9 cellular contexts compared by ENCODE assay signal in the genomic region with DNA sequence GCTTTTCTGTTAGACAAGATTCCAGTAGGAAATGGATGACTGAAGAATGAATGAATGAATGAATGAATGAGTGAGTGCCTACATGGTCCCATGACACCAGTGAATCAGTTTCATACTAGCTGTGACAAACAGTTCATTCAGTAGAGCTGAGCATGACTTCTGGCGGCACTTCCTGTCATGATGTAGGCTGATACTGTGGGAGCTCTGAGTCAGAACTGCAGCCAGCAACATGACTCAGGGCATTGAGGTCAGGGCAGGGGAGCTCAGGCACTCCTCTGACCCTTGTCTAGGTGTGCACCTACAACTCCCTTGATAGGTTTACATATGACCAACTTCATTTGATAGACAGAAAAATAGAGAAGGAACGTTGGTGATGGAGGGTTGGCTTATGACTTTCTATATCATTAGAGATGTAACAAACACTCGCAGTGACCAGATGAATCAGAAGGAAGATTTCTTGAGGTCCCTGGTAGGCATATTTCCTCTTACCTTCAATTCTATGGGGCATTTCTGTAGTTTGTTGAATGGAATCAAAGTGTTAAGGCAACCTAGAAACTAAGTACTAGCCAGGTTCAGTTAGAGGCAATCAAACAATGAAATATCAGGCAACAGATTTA.
DNase-seq lines count a peak whose midpoint lies in the region; ATAC-seq and TF ChIP-seq lines count a peak whose summit lies in the region.
"Had no signal": no experiment of that assay in that cellular context is flagged by ENCODE, and none has a peak within 500 bp of the region (broad histone marks: within the 10 kb centered on the region; RNA-seq: fewer than 3 reads in every experiment).

No MANE protein-coding gene starts in this region.

- no peaks in the 10 kb centered on the region for H3K9me3 ChIP-seq in lung (ENCODE audit: control insufficient read depth in 2 of 2, insufficient read depth in 1 of 2, low read length in 1 of 2)
- H3K9me3 ChIP-seq: BLaER1 had no signal

- peaks cover 4 to 12% of the 10 kb centered on the region in 2 donors for H3K4me1 Mint-ChIP-seq in stimulated activated naive B cell treated with anti-CD40 and anti-IgM and Interleukin-4, amounts not matched to agents 10 μg/mL and 1 μg/mL and 100 μg/mL, for 72 hours

- no peak overlapping the region for H3K4me3 Mint-ChIP-seq in stimulated activated naive B cell treated with anti-CD40 and anti-IgM and Interleukin-4, amounts not matched to agents 10 μg/mL and 1 μg/mL and 100 μg/mL, for 72 hours

- H3K27ac ChIP-seq in lung (ENCODE audit: low read depth in 1 of 2, low read length in 1 of 2) = peak overlapping the region in 1 of 2 donors; percentile 64
- H3K27ac ChIP-seq: BLaER1 had no signal

- 61 to 67% methylated on average over 3 of the region's 3 CpGs for WGBS in lung, 2 donors

- peaks cover 0 to 12% of the 10 kb centered on the region in 2 donors for H3K4me1 ChIP-seq in lung (ENCODE audit: control insufficient read depth in 2 of 2, insufficient read depth in 2 of 2, low read length in 2 of 2)
- H3K4me1 ChIP-seq: BLaER1 had no signal

- peak overlapping the region; percentile 9 for H3K27ac Mint-ChIP-seq in stimulated activated naive B cell treated with anti-CD40 and anti-IgM and Interleukin-4, amounts not matched to agents 10 μg/mL and 1 μg/mL and 100 μg/mL, for 72 hours

- H3K27me3 Mint-ChIP-seq in stimulated activated naive B cell treated with anti-CD40 and anti-IgM and Interleukin-4, amounts not matched to agents 10 μg/mL and 1 μg/mL and 100 μg/mL, for 72 hours = peaks cover 4 to 6% of the 10 kb centered on the region in 2 donors

- H3K4me3 ChIP-seq in lung = no peak overlapping the region
- H3K4me3 ChIP-seq: BLaER1 had no signal

- no peaks in the 10 kb centered on the region for H3K36me3 ChIP-seq in lung (ENCODE audit: control insufficient read depth in 2 of 2, insufficient read depth in 2 of 2, low read length in 2 of 2)
- H3K36me3 ChIP-seq: BLaER1 had no signal

- DNase-seq in activated gamma-delta T cell treated with Interleukin-2 at 50 U/mL for 16 hours = peak; percentile 11
- no peak for DNase-seq in activated gamma-delta T cell (lab: John Stamatoyannopoulos, UW)
- DNase-seq in SW 1271 (lab: John Stamatoyannopoulos, UW) = peak; percentile 87 to 92
- DNase-seq in amniotic stem cell (lab: John Stamatoyannopoulos, UW) = peak; percentile 43
- no peak for DNase-seq in lung (ENCODE audit: low spot score)
- DNase-seq in stimulated activated naive B cell treated with anti-CD40 and anti-IgM and Interleukin-4, amounts not matched to agents 10 μg/mL and 1 μg/mL and 100 μg/mL, for 72 hours = peak; percentile 64
- no peak for DNase-seq in NCI-H748 (lab: John Stamatoyannopoulos, UW; ENCODE audit: unreplicated experiment)

- ATAC-seq in HG03097 (IDR thresholded peaks at IDR 0.05; ENCODE audit: low FRiP score, unreplicated experiment) (peak; percentile 99), lung (ENCODE audit: insufficient read depth, low FRiP score) (peak; percentile 64)
- peak; percentile 100 for ATAC-seq in stimulated activated naive B cell treated with anti-CD40 and anti-IgM and Interleukin-4, amounts not matched to agents 10 μg/mL and 1 μg/mL and 100 μg/mL, for 72 hours (replicated peaks)

- H3K27me3 ChIP-seq in lung (ENCODE audit: control insufficient read depth, insufficient read depth) = no peaks in the 10 kb centered on the region
- H3K27me3 ChIP-seq: BLaER1 had no signal

- H3K9me3 Mint-ChIP-seq in stimulated activated naive B cell treated with anti-CD40 and anti-IgM and Interleukin-4, amounts not matched to agents 10 μg/mL and 1 μg/mL and 100 μg/mL, for 72 hours = no peaks in the 10 kb centered on the region

- TF ChIP-seq CTCF in lung (IDR thresholded peaks at IDR 0.05; ENCODE audit: control extremely low read depth, extremely low read depth) = no peak

- no peaks in the 10 kb centered on the region for H3K36me3 Mint-ChIP-seq in stimulated activated naive B cell treated with anti-CD40 and anti-IgM and Interleukin-4, amounts not matched to agents 10 μg/mL and 1 μg/mL and 100 μg/mL, for 72 hours

Comparison
In these comparisons a context has a peak if more than half of its experiments do, and no peak if none do; other contexts are left out.
1. DNase-seq: peak in activated gamma-delta T cell treated with Interleukin-2 at 50 U/mL for 16 hours (single experiment), SW 1271 (2 of 2), amniotic stem cell (single experiment) and stimulated activated naive B cell treated with anti-CD40 and anti-IgM and Interleukin-4, amounts not matched to agents 10 μg/mL and 1 μg/mL and 100 μg/mL, for 72 hours (single experiment); none in activated gamma-delta T cell (single experiment), lung (single experiment) and NCI-H748 (single experiment).
2. Peak in every context shown above with its lines, with median percentiles within 50 percentile points of each other: ATAC-seq.